ENCODE assay signal across 8 cellular contexts in the genomic region with DNA sequence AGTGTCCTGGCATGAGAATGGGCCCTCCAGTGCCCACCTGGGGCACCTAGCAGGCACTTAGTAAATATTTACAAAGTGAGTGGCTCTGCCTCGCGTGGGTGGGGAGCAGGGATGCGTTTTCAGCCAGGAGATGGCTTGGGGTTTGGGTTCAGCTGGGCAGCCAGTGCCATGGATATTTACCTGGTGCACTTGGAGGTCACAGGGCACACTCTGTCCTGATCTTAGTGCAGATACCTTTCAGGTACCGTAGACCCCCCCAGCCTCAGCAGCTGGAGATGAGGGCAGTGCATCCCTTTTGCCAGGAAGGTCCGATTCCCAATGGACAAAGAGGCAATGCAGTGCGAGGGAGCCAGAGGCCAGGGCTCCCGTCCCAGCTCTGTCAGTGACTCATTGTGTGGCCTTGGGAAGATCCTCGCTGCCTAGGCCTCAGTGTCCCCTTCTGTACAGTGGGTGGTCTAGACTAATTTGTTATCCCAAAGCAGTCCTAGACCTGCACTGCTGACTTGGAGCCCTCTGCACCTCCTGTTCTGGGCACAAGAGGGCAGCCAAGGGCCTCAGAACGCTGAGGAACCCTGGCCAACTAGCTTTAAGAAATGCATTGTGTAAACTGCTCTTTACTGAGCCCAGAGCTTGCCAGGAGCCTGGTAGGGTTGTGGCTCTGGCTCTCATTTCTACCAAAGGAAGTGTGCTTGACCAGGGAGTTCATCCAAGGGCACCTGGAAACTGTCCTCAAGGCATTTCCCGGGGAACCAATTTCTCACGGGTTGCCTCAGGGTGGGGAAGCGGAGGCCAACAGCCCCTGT.
DNase-seq lines count a peak whose midpoint lies in the region; ATAC-seq lines count a peak whose summit lies in the region.

No MANE protein-coding gene starts in this region.

- peaks cover 9 to 25% of the 10 kb centered on the region in 2 donors for H3K4me1 Mint-ChIP-seq in effector memory CD8-positive, alpha-beta T cell (ENCODE audit: low read depth in 2 of 2)

- no peaks in the 10 kb centered on the region for H3K9me3 Mint-ChIP-seq in effector memory CD8-positive, alpha-beta T cell

- DNase-seq in SIG-M5 treated with dmso at 0.1 percent for 504 hours (lab: John Stamatoyannopoulos, UW; ENCODE audit: unreplicated experiment) = peak; percentile 87
- no peak for DNase-seq in SIG-M5 (lab: John Stamatoyannopoulos, UW)
- DNase-seq in NCI-H774 (lab: John Stamatoyannopoulos, UW) = peak; percentile 27
- peak; percentile 31 to 40 for DNase-seq in activated CD8-positive, alpha-beta memory T cell treated with anti-CD3 and anti-CD28 coated beads for 4 hours (ENCODE audit: low read depth in 2 of 2)
- DNase-seq in effector memory CD8-positive, alpha-beta T cell = peak; percentile 59 to 70 (median 67)
- DNase-seq in midbrain (lab: John Stamatoyannopoulos, UW) = peak; percentile 88
- peak; percentile 53 for DNase-seq in stimulated activated CD8-positive, alpha-beta memory T cell treated with anti-CD3 and anti-CD28 coated beads, Interleukin-4, amount 100 ng/mL, for 24 hours (ENCODE audit: low read depth)

- H3K27ac Mint-ChIP-seq in effector memory CD8-positive, alpha-beta T cell = no peak overlapping the region

- no peaks in the 10 kb centered on the region for H3K27me3 Mint-ChIP-seq in effector memory CD8-positive, alpha-beta T cell

- ATAC-seq in HG03175 (IDR thresholded peaks at IDR 0.05; ENCODE audit: unreplicated experiment) = peak; percentile 83
- peak; percentile 85 for ATAC-seq in effector memory CD8-positive, alpha-beta T cell (replicated peaks)

- H3K36me3 Mint-ChIP-seq in effector memory CD8-positive, alpha-beta T cell (ENCODE audit: insufficient read depth) = no peaks in the 10 kb centered on the region

- no peak overlapping the region for H3K4me3 Mint-ChIP-seq in effector memory CD8-positive, alpha-beta T cell
